In genomic region chr19:42552086-42553065, GRCh38 we compare ENCODE assay signal across 31 cellular contexts. TPM values are rescaled to one million over a fixed set of nuclear protein-coding genes. Genes with fewer than 3 reads are reported as not detected.
"Had no signal": no experiment of that assay in that cellular context is flagged by ENCODE, and none has a peak within 500 bp of the region (broad histone marks: within the 10 kb centered on the region; RNA-seq: fewer than 3 reads in every experiment).

No MANE protein-coding gene starts in this region.

- H3K27ac ChIP-seq: brain microvascular endothelial cell, gastrocnemius medialis, pancreas, testis, transverse colon, uterus had no signal

- H3K9me3 ChIP-seq: gastrocnemius medialis, pancreas, testis, transverse colon, uterus had no signal

- FAIRE-seq: astrocyte, islet of Langerhans, pancreas had no signal

- H3K36me3 ChIP-seq: brain microvascular endothelial cell, gastrocnemius medialis, pancreas, spleen, transverse colon, uterus had no signal

- H3K9me3 Mint-ChIP-seq: effector memory CD8-positive, alpha-beta T cell had no signal

- DNase-seq: activated CD4-positive, alpha-beta T cell treated with anti-CD3 and anti-CD28 coated beads for 36 hours; activated CD4-positive, CD25-positive, alpha-beta regulatory T cell; activated CD8-positive, alpha-beta T cell treated with anti-CD3 and anti-CD28 coated beads, Interleukin-2, amount 10 ng/mL, durations not matched to agents 7 days and 5 days; activated gamma-delta T cell treated with Interleukin-2 at 50 U/mL for 16 hours; activated naive CD4-positive, alpha-beta T cell treated with anti-CD3 and anti-CD28 coated beads, Interleukin-2, amount 50 U/mL, for 16 hours; activated T-cell treated with anti-CD3 and anti-CD28 coated beads, Interleukin-2, amount 50 U/mL, for 24 hours; amniotic stem cell; cortex of kidney; effector memory CD8-positive, alpha-beta T cell; erythroblast; gastrocnemius medialis; glutamatergic neuron; pancreas; right cardiac atrium; spleen; stimulated activated naive CD4-positive, alpha-beta T cell treated with Interleukin-2 at 50 U/mL for 16 hours; T-helper 1 cell; testis; transverse colon; uterus had no signal

- H3K4me1 Mint-ChIP-seq: activated CD4-positive, alpha-beta T cell treated with anti-CD3 and anti-CD28 coated beads for 36 hours; activated T-helper 17 cell treated with anti-CD3 and anti-CD28 coated beads, Interleukin-2, amount 50 U/mL, for 72 hours; nephron had no signal

- H3K4me3 ChIP-seq: gastrocnemius medialis, pancreas, spleen, testis, transverse colon, uterus had no signal

- H3K4me1 ChIP-seq: gastrocnemius medialis, pancreas, testis, uterus had no signal

- H3K27me3 ChIP-seq: gastrocnemius medialis, pancreas, testis, uterus had no signal

- H3K27ac Mint-ChIP-seq: activated CD4-positive, alpha-beta T cell treated with anti-CD3 and anti-CD28 coated beads for 36 hours; activated CD8-positive, alpha-beta T cell treated with anti-CD3 and anti-CD28 coated beads, Interleukin-2, amount 10 ng/mL, durations not matched to agents 7 days and 5 days; activated T-cell treated with anti-CD3 and anti-CD28 coated beads, Interleukin-2, amount 50 U/mL, for 24 hours; activated T-helper 17 cell treated with anti-CD3 and anti-CD28 coated beads, Interleukin-2, amount 50 U/mL, for 72 hours; nephron; T-helper 2 cell treated with Interferon-gamma antibody and Interleukin-4, amounts not matched to agents 5 μg/mL and 100 μg/mL, for 36 hours had no signal

- ATAC-seq: activated CD4-positive, alpha-beta T cell treated with anti-CD3 and anti-CD28 coated beads for 36 hours; activated CD8-positive, alpha-beta T cell treated with anti-CD3 and anti-CD28 coated beads, Interleukin-2, amount 10 ng/mL, durations not matched to agents 7 days and 5 days; activated T-helper 17 cell treated with anti-CD3 and anti-CD28 coated beads, Interleukin-2, amount 50 U/mL, for 72 hours; effector memory CD8-positive, alpha-beta T cell; gastrocnemius medialis had no signal

- H3K4me3 Mint-ChIP-seq: activated CD4-positive, alpha-beta T cell treated with anti-CD3 and anti-CD28 coated beads for 36 hours; activated CD8-positive, alpha-beta T cell treated with anti-CD3 and anti-CD28 coated beads, Interleukin-2, amount 10 ng/mL, durations not matched to agents 7 days and 5 days; activated T-cell treated with anti-CD3 and anti-CD28 coated beads, Interleukin-2, amount 50 U/mL, for 24 hours; activated T-helper 17 cell treated with anti-CD3 and anti-CD28 coated beads, Interleukin-2, amount 50 U/mL, for 72 hours; effector memory CD8-positive, alpha-beta T cell; nephron; T-helper 2 cell treated with Interferon-gamma antibody and Interleukin-4, amounts not matched to agents 5 μg/mL and 100 μg/mL, for 36 hours had no signal

RNA-seq across cellular contexts. Expression of gene CEACAM8, which starts 42.3 kb away (rescaled TPM):
- total RNA-seq: activated CD4-positive, alpha-beta T cell treated with anti-CD3 and anti-CD28 coated beads for 36 hours; activated CD8-positive, alpha-beta T cell treated with anti-CD3 and anti-CD28 coated beads, Interleukin-2, amount 10 ng/mL, durations not matched to agents 7 days and 5 days; activated T-helper 17 cell treated with anti-CD3 and anti-CD28 coated beads, Interleukin-2, amount 50 U/mL, for 72 hours; astrocyte; cerebellum; gastrocnemius medialis; left ventricle myocardium superior; lung microvascular endothelial cell; mucosa of gallbladder; pancreas; pulmonary artery endothelial cell; right cardiac atrium had no signal
- polyA plus RNA-seq: pancreas, right cardiac atrium had no signal
